Comparison of ENCODE assay signal across 15 cellular contexts in genomic region chr3:44821206-44821605, GRCh38. TPM values are rescaled to one million over a fixed set of nuclear protein-coding genes. Genes with fewer than 3 reads are reported as not detected.
"Had no signal": no experiment of that assay in that cellular context is flagged by ENCODE, and none has a peak within 500 bp of the region (broad histone marks: within the 10 kb centered on the region; RNA-seq: fewer than 3 reads in every experiment).

No MANE protein-coding gene starts in this region.

RNA-seq across cellular contexts. Expression of gene TGM4, which starts 53.2 kb away (rescaled TPM):
- total RNA-seq: activated B cell treated with CpG ODN at 0.5 μM for 24 hours; activated CD4-positive, alpha-beta memory T cell treated with anti-CD3 and anti-CD28 coated beads for 36 hours; activated CD4-positive, alpha-beta memory T cell treated with anti-CD3 and anti-CD28 coated beads, Interleukin-2, amount 10 ng/mL, durations not matched to agents 7 days and 5 days; activated CD4-positive, alpha-beta T cell treated with anti-CD3 and anti-CD28 coated beads for 36 hours; activated CD4-positive, alpha-beta T cell treated with anti-CD3 and anti-CD28 coated beads, Interleukin-2, amount 10 ng/mL, durations not matched to agents 24 days and 14 days; activated CD4-positive, alpha-beta T cell treated with anti-CD3 and anti-CD28 coated beads, Interleukin-2, amount 10 ng/mL, durations not matched to agents 7 days and 5 days; activated CD8-positive, alpha-beta memory T cell treated with anti-CD3 and anti-CD28 coated beads for 36 hours; activated CD8-positive, alpha-beta memory T cell treated with anti-CD3 and anti-CD28 coated beads, Interleukin-2, amount 10 ng/mL, durations not matched to agents 7 days and 5 days; activated CD8-positive, alpha-beta T cell treated with anti-CD3 and anti-CD28 coated beads for 36 hours; activated CD8-positive, alpha-beta T cell treated with anti-CD3 and anti-CD28 coated beads, Interleukin-2, amount 10 ng/mL, durations not matched to agents 7 days and 5 days; T-cell; T-helper 1 cell treated with Interleukin-12 subunit alpha and Interleukin-12 subunit beta and Interleukin-4 antibody, amounts not matched to agents 30 ng/mL and 1 ng/mL, for 36 hours; T-helper 17 cell; T-helper 2 cell treated with Interferon-gamma antibody and Interleukin-4, amounts not matched to agents 100 ng/mL and 5 ng/mL, for 36 hours; WTC11 had no signal
